Comparison of ENCODE assay signal across 1 cellular context in genomic region chr10:46084321-46085165, GRCh38.
TF ChIP-seq lines count a peak whose summit lies in the region.

No MANE protein-coding gene starts in this region.

TF ChIP-seq in HepG2, 621 proteins besides CTCF, POLR2A, EP300 and RAD21:
- TF ChIP-seq ZNF512B (CRISPR knock-in tag; IDR thresholded peaks at IDR 0.05; ENCODE audit: borderline replicate concordance) = no peak
- 0 out of 2 replicates have a peak, but pooled peaks have one; percentile 42 for TF ChIP-seq ZBTB46 (CRISPR knock-in tag; IDR thresholded peaks at IDR 0.05; ENCODE audit: borderline replicate concordance)
- peak; percentile 31; the same call in 1 of the 2 replicates for TF ChIP-seq ZNF687 (CRISPR knock-in tag; IDR thresholded peaks at IDR 0.05)
- 0 out of 2 replicates have a peak, but pooled peaks have one; percentile 20 for TF ChIP-seq GTF3A (CRISPR knock-in tag; conservative IDR thresholded peaks at IDR 0.05)
- TF ChIP-seq MIXL1 (CRISPR knock-in tag; IDR thresholded peaks at IDR 0.05) = 0 out of 2 replicates have a peak, but pooled peaks have one; percentile 8
- TF ChIP-seq CREB1 (IDR thresholded peaks at IDR 0.05) = peak; percentile 37; the same call in 1 of the 2 replicates
- TF ChIP-seq CREB1 (CRISPR knock-in tag; IDR thresholded peaks at IDR 0.05) = no peak
- TF ChIP-seq PAXIP1 (CRISPR knock-in tag; conservative IDR thresholded peaks at IDR 0.05) = 0 out of 2 replicates have a peak, but pooled peaks have one; percentile 16
- no peak for TF ChIP-seq ZNF33B (CRISPR knock-in tag; IDR thresholded peaks at IDR 0.05)
TF ChIP-seq in HepG2: peak in this region for 6.
